ENCODE assay signal across 24 cellular contexts in genomic region chr11:111886844-111887243, GRCh38. TPM values are rescaled to one million over a fixed set of nuclear protein-coding genes. Genes with fewer than 3 reads are reported as not detected.
"Had no signal": no experiment of that assay in that cellular context is flagged by ENCODE, and none has a peak within 500 bp of the region (broad histone marks: within the 10 kb centered on the region; RNA-seq: fewer than 3 reads in every experiment).

No MANE protein-coding gene starts in this region.

- H3K4me1 ChIP-seq: adrenal gland had no signal

- H3K27ac ChIP-seq: adrenal gland had no signal

- H3K36me3 ChIP-seq: adrenal gland had no signal

- H3K4me3 ChIP-seq: adrenal gland had no signal

- FAIRE-seq: RCC 7860 had no signal

- DNase-seq: activated CD4-positive, alpha-beta T cell treated with anti-CD3 and anti-CD28 coated beads for 48 hours; activated CD4-positive, alpha-beta T cell treated with anti-CD3 and anti-CD28 coated beads, Interleukin-2, amount 50 U/mL, for 4 hours; activated CD4-positive, CD25-positive, alpha-beta regulatory T cell treated with anti-CD3 and anti-CD28 coated beads, Interleukin-2, amount 50 U/mL, for 72 hours; activated CD8-positive, alpha-beta memory T cell treated with anti-CD3 and anti-CD28 coated beads, Interleukin-2, amount 50 U/mL, for 48 hours; activated CD8-positive, alpha-beta T cell treated with anti-CD3 and anti-CD28 coated beads, Interleukin-2, amount 10 ng/mL, durations not matched to agents 7 days and 5 days; activated naive CD4-positive, alpha-beta T cell treated with anti-CD3 and anti-CD28 coated beads, Interleukin-2, amount 50 U/mL, for 16 hours; activated naive CD8-positive, alpha-beta T cell treated with anti-CD3 and anti-CD28 coated beads, Interleukin-2, amount 10 ng/mL, durations not matched to agents 7 days and 5 days; activated T-cell treated with anti-CD3 and anti-CD28 coated beads, Interleukin-2, amount 50 U/mL, for 1 hour; adrenal gland; anterior cingulate cortex; Kasumi-1; KBM-7; NCI-H1105; NCI-H1436; NCI-H1694 treated with DMSO at 0.1 percent for 48 hours; NCI-H2029 treated with DMSO at 0.1 percent for 48 hours; NCI-H345; NCI-H510A; NCI-H526 treated with DMSO at 0.1 percent for 48 hours; NCI-H82; SHP77 treated with DMSO at 0.1 percent for 48 hours had no signal

- H3K27me3 ChIP-seq: adrenal gland had no signal

- ATAC-seq: activated CD8-positive, alpha-beta T cell treated with anti-CD3 and anti-CD28 coated beads, Interleukin-2, amount 10 ng/mL, durations not matched to agents 7 days and 5 days; WTC11 had no signal

RNA-seq across cellular contexts. Expression of gene CRYAB, which starts 24.7 kb away (rescaled TPM):
- total RNA-seq: activated CD8-positive, alpha-beta T cell treated with anti-CD3 and anti-CD28 coated beads, Interleukin-2, amount 10 ng/mL, durations not matched to agents 7 days and 5 days; activated naive CD8-positive, alpha-beta T cell treated with anti-CD3 and anti-CD28 coated beads, Interleukin-2, amount 10 ng/mL, durations not matched to agents 7 days and 5 days had no signal

RNA-seq across cellular contexts. Expression of gene HSPB2, which starts 25.7 kb away (rescaled TPM):
- total RNA-seq: activated CD8-positive, alpha-beta T cell treated with anti-CD3 and anti-CD28 coated beads, Interleukin-2, amount 10 ng/mL, durations not matched to agents 7 days and 5 days; SK-MEL-5 had no signal
